ENCODE assay signal across 8 cellular contexts in the genomic region with DNA sequence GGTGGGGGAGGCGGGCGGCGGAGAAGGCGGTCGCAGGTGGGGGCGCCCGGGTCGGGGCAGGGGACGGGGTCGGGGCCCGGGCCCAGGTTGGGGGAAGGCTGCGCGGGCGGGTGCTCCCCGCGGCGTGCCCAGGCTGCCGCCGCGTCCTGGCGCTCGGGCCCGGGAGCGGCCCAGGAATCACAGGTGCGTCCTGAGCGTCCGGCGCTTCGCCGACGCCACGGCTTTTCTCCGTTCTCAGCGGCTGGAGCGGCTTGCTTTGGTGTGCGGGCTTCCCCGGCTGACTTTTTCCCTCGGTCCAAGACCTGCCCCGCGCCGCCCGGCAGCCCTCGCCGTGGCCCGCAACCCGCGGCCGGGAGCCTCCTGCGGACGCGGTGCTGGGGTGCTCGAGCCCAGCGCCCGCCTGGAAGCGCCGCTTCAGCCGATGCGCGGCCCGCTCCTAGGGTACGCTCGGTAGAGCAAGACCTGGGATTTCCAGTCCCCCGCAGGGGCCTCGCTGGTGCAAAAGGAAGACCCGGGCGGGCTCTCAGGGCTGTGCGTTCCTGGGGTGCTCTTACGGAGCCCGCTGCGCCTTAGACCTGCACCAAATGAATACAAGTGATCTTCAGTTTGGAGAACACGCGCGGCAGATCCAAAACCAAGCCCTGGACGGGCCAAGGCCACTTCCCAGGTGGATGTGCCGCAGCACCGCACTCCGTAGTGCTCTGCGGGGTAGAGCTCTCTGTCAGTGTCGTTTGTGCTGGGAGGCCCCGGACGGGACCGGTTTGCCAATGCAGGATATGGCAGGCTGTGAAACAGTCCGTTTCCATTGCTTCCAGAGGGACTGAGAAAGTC. TPM values are rescaled to one million over a fixed set of nuclear protein-coding genes. Genes with fewer than 3 reads are reported as not detected.
DNase-seq lines count a peak whose midpoint lies in the region; ATAC-seq lines count a peak whose summit lies in the region.

No MANE protein-coding gene starts in this region.

- peak overlapping the region; percentile 85 for H3K4me3 Mint-ChIP-seq in T-helper 2 cell treated with Interferon-gamma antibody and Interleukin-4, amounts not matched to agents 5 μg/mL and 100 μg/mL, for 36 hours

- ATAC-seq in GM19043 (IDR thresholded peaks at IDR 0.05; ENCODE audit: low read depth, unreplicated experiment) (peak; percentile 10), HG03196 (IDR thresholded peaks at IDR 0.05; ENCODE audit: unreplicated experiment) (peak; percentile 27)

- H3K36me3 Mint-ChIP-seq in T-helper 2 cell treated with Interferon-gamma antibody and Interleukin-4, amounts not matched to agents 5 μg/mL and 100 μg/mL, for 36 hours (ENCODE audit: low read depth): peaks cover 29% of the 10 kb centered on the region

- peak overlapping the region; percentile 86 for H3K9ac ChIP-seq in BLaER1

- H3K27ac ChIP-seq in BLaER1: peak overlapping the region; percentile 87

- H3K36me3 ChIP-seq in BLaER1: peaks cover 19% of the 10 kb centered on the region

- H3K4me2 ChIP-seq in BLaER1: peak overlapping the region; percentile 95

- peak overlapping the region; percentile 74 for H3K27ac Mint-ChIP-seq in T-helper 2 cell treated with Interferon-gamma antibody and Interleukin-4, amounts not matched to agents 5 μg/mL and 100 μg/mL, for 36 hours

- H3K4me1 ChIP-seq in BLaER1: peaks cover 19% of the 10 kb centered on the region

- H3K27me3 ChIP-seq in BLaER1: no peaks in the 10 kb centered on the region

- peaks cover 41% of the 10 kb centered on the region for H4K20me1 ChIP-seq in BLaER1

- peak; percentile 29 for DNase-seq in T-helper 2 cell treated with Interferon-gamma antibody and Interleukin-4, amounts not matched to agents 5 μg/mL and 100 μg/mL, for 36 hours (ENCODE audit: low spot score)
- peak; percentile 69 for DNase-seq in ecto neural progenitor cell (ENCODE audit: low spot score)
- DNase-seq in lung microvascular endothelial cell (ENCODE audit: low read depth in 2 of 2): peak; percentile 45 to 50
- DNase-seq in superior temporal gyrus (ENCODE audit: extremely low spot score): peak; percentile 36
- DNase-seq in amniotic stem cell (lab: John Stamatoyannopoulos, UW): no peak

- peaks cover 5% of the 10 kb centered on the region for H3K9me3 Mint-ChIP-seq in T-helper 2 cell treated with Interferon-gamma antibody and Interleukin-4, amounts not matched to agents 5 μg/mL and 100 μg/mL, for 36 hours

- peak overlapping the region; percentile 90 for H3K4me3 ChIP-seq in BLaER1

- H3K4me1 Mint-ChIP-seq in T-helper 2 cell treated with Interferon-gamma antibody and Interleukin-4, amounts not matched to agents 5 μg/mL and 100 μg/mL, for 36 hours (ENCODE audit: low read depth): peaks cover 12% of the 10 kb centered on the region

- no peaks in the 10 kb centered on the region for H3K27me3 Mint-ChIP-seq in T-helper 2 cell treated with Interferon-gamma antibody and Interleukin-4, amounts not matched to agents 5 μg/mL and 100 μg/mL, for 36 hours (ENCODE audit: low read depth)

- H3K9me3 ChIP-seq in BLaER1: peaks cover 22% of the 10 kb centered on the region

RNA-seq across cellular contexts. Expression of gene NIPA1, which starts 0.6 kb away (rescaled TPM):
- 6.8 and 6.9 TPM in 2 replicates for total RNA-seq in lung microvascular endothelial cell

RNA-seq across cellular contexts. Expression of gene NIPA2, which starts 51.4 kb away (rescaled TPM):
- 46.0 and 52.4 TPM in 2 replicates for total RNA-seq in lung microvascular endothelial cell
